Comparison of ENCODE assay signal across 8 cellular contexts in the genomic region with DNA sequence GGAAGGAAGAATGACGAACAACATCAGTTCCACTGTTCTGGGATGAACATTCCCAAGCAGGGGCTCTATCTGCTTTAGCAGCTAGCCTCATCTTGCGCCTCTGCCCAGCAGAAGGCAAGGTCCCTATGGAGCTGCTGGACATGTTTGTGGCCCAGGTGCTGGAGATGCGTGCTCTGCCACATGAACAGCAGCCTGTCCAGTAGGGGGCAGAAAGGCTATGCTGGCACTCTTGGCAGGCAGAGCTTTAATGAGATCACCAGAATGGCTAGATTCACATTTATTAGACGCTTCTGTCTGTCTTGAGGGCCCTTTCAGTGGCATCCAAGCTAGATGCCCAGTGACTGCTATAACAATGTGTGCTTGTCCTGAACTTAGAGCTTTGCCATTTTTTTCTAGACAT.
DNase-seq lines count a peak whose midpoint lies in the region; ATAC-seq and TF ChIP-seq lines count a peak whose summit lies in the region.

No MANE protein-coding gene starts in this region.

- H3K36me3 ChIP-seq in Caco-2 (ENCODE audit: control insufficient read depth, insufficient read depth, low read length): no peaks in the 10 kb centered on the region
- H3K36me3 ChIP-seq in HCT116 (ENCODE audit: control insufficient read depth in 1 of 2, insufficient read depth in 2 of 2, low read length in 2 of 2): no peaks in the 10 kb centered on the region

- H3K9me3 Mint-ChIP-seq in Caco-2 (ENCODE audit: unreplicated experiment): no peaks in the 10 kb centered on the region
- H3K9me3 Mint-ChIP-seq in mesothelial cell of epicardium: no peaks in the 10 kb centered on the region

- H3K27me3 ChIP-seq in Caco-2 (replicated peaks; ENCODE audit: control insufficient read depth, insufficient read depth, low read length) (no peaks in the 10 kb centered on the region), HCT116 (ENCODE audit: insufficient read depth, low read length) (no peaks in the 10 kb centered on the region)

- no peak overlapping the region for H3K4me2 ChIP-seq in HCT116 (ENCODE audit: low read length)

- H3K36me3 Mint-ChIP-seq in Caco-2 (ENCODE audit: insufficient read depth, unreplicated experiment) (no peaks in the 10 kb centered on the region), mesothelial cell of epicardium (no peaks in the 10 kb centered on the region)

- CTCF ChIA-PET in Caco-2 (lab: Charles Lee): no interaction called here
- CTCF ChIA-PET in HCT116 (lab: Charles Lee): interaction anchor here (0.8 to 1.7 kb wide), 9 partner anchors 9 to 639 kb away, joined by 3 to 7 read pairs (median 4); no protein-coding TSS in a partner anchor

- H3K4me1 ChIP-seq in Caco-2: no peaks in the 10 kb centered on the region
- H3K4me1 ChIP-seq in HCT116 (ENCODE audit: control insufficient read depth in 1 of 2, insufficient read depth in 2 of 2, low read length in 2 of 2): no peaks in the 10 kb centered on the region

- TF ChIP-seq CTCF in Caco-2 (IDR thresholded peaks at IDR 0.05; ENCODE audit: insufficient read depth in 1 of 2, low read depth in 1 of 2, low read length in 1 of 2, severe bottlenecking in 1 of 2, unreplicated experiment in 1 of 2): peak; percentile 27 to 64
- peak; percentile 31 to 82 (median 78); a peak in 5 of 6 replicates for TF ChIP-seq CTCF in HCT116 (IDR thresholded peaks at IDR 0.05 in 2 of 3, conservative IDR thresholded peaks at IDR 0.05 in 1 of 3; ENCODE audit: borderline replicate concordance in 1 of 3, insufficient read depth in 1 of 3, low read depth in 2 of 3, low read length in 2 of 3)
- no peak for TF ChIP-seq CTCF in mesothelial cell of epicardium (IDR thresholded peaks at IDR 0.05; ENCODE audit: unreplicated experiment)

- H3K79me2 ChIP-seq in HCT116 (ENCODE audit: insufficient read depth, low read length): no peaks in the 10 kb centered on the region

- DNase-seq in Caco-2: peak; percentile 46 to 60
- DNase-seq in HCT116 (ENCODE audit: low read depth, low spot score): peak; percentile 58
- peak; percentile 27 for DNase-seq in SK-N-DZ (ENCODE audit: low spot score)
- DNase-seq in hippocampal formation (lab: John Stamatoyannopoulos, UW): peak; percentile 36 to 51
- DNase-seq in mesothelial cell of epicardium (ENCODE audit: low spot score in 2 of 2, unreplicated experiment in 2 of 2): no peak

- RAD21 ChIA-PET in HCT116 (lab: Charles Lee; ENCODE audit: low non-redundant PET in 1 of 2, low total read pairs in 2 of 2, uncharacterized antibody in 2 of 2, unreplicated experiment in 2 of 2): no interaction called here

- TF ChIP-seq RAD21 in HCT116 (IDR thresholded peaks at IDR 0.05; ENCODE audit: low read depth): peak; percentile 65

- H3K27me3 Mint-ChIP-seq in Caco-2 (ENCODE audit: insufficient read depth, unreplicated experiment): peaks cover 2% of the 10 kb centered on the region
- no peaks in the 10 kb centered on the region for H3K27me3 Mint-ChIP-seq in mesothelial cell of epicardium (ENCODE audit: low read depth)

- H3K27ac Mint-ChIP-seq in Caco-2 (ENCODE audit: unreplicated experiment) (no peak overlapping the region), mesothelial cell of epicardium (no peak overlapping the region)

- peak; percentile 100 for ATAC-seq in HCT116
- no peak for ATAC-seq in GM18511 (IDR thresholded peaks at IDR 0.05; ENCODE audit: unreplicated experiment)
- ATAC-seq in GM21737 (IDR thresholded peaks at IDR 0.05; ENCODE audit: unreplicated experiment): no peak
- no peak for ATAC-seq in GM18505 (IDR thresholded peaks at IDR 0.05; ENCODE audit: unreplicated experiment)

- intact Hi-C loops in Caco-2 (cut with micrococcal nuclease; ENCODE audit: unreplicated experiment): loop anchor here (5.0 kb wide), 1 partner anchor 459 kb away; no protein-coding TSS in a partner anchor
- intact Hi-C loops in HCT116 (cut with micrococcal nuclease): no loop called here

- H2AFZ ChIP-seq in HCT116 (ENCODE audit: low read depth, low read length, poor library complexity, severe bottlenecking): peak overlapping the region; percentile 27

- no TSS peak for BruUV-seq in Caco-2 (replicated peaks; lab: Mats Ljungman, UMichigan)
- no TSS peak for BruUV-seq in HCT116 (replicated peaks; lab: Mats Ljungman, UMichigan)

- no peak overlapping the region for H3K27ac ChIP-seq in HCT116 (ENCODE audit: low read depth, low read length)

- H3K9me3 ChIP-seq in Caco-2 (no peaks in the 10 kb centered on the region), HCT116 (ENCODE audit: control insufficient read depth in 1 of 2, insufficient read depth in 1 of 2, low read depth in 1 of 2, low read length in 2 of 2) (no peaks in the 10 kb centered on the region)

- no peaks in the 10 kb centered on the region for H4K20me1 ChIP-seq in HCT116 (ENCODE audit: insufficient read depth)

- TF ChIP-seq POLR2A in HCT116 (IDR thresholded peaks at IDR 0.05; ENCODE audit: borderline replicate concordance, extremely low read depth, insufficient read depth, insufficient read length) (no peak), GM18505 (IDR thresholded peaks at IDR 0.05; ENCODE audit: borderline replicate concordance, extremely low read depth, insufficient read depth, insufficient read length) (no peak)

- H3K4me3 Mint-ChIP-seq in Caco-2 (ENCODE audit: unreplicated experiment): no peak overlapping the region
- H3K4me3 Mint-ChIP-seq in mesothelial cell of epicardium: no peak overlapping the region

- no peaks in the 10 kb centered on the region for H3K9me2 ChIP-seq in HCT116 (ENCODE audit: insufficient read depth)

- H3K9ac ChIP-seq in HCT116 (ENCODE audit: low read length): no peak overlapping the region

- H3K4me1 Mint-ChIP-seq in Caco-2 (ENCODE audit: low read depth, unreplicated experiment) (no peaks in the 10 kb centered on the region), mesothelial cell of epicardium (no peaks in the 10 kb centered on the region)

- H3K4me3 ChIP-seq in Caco-2 (ENCODE audit: low read depth, low read length) (no peak overlapping the region), HCT116 (replicated peaks in 1 of 2; ENCODE audit: low read depth in 1 of 2, low read length in 2 of 2) (no peak overlapping the region)

- POLR2A ChIA-PET in Caco-2 (lab: Charles Lee): no interaction called here
- POLR2A ChIA-PET in HCT116 (lab: Charles Lee): interaction anchor here (0.6 kb wide), 1 partner anchor 792 kb away, joined by 3 read pairs; no protein-coding TSS in a partner anchor

TF ChIP-seq in HCT116, 20 proteins besides CTCF, POLR2A, EP300 and RAD21:
- TF ChIP-seq CBX3 (IDR thresholded peaks at IDR 0.05; ENCODE audit: low read depth): peak; percentile 57; the same call in 1 of the 2 replicates
- TF ChIP-seq ZBTB33 (IDR thresholded peaks at IDR 0.05; ENCODE audit: extremely low read depth, insufficient replicate concordance, low read length): no peak

Comparison
In these comparisons a context has a peak if more than half of its experiments do, and no peak if none do; other contexts are left out.
1. DNase-seq: peak in Caco-2 (2 of 2), HCT116 (single experiment), SK-N-DZ (single experiment) and hippocampal formation (2 of 2); none in mesothelial cell of epicardium (0 of 2).